Comparison of ENCODE assay signal across 1 cellular context in genomic region chr1:26035203-26035958, GRCh38.
TF ChIP-seq lines count a peak whose summit lies in the region.

No MANE protein-coding gene starts in this region.

TF ChIP-seq in HepG2, 621 proteins besides CTCF, POLR2A, EP300 and RAD21 (continued from another document and continues in another):
- TF ChIP-seq PBX3 (CRISPR knock-in tag; IDR thresholded peaks at IDR 0.05; ENCODE audit: borderline replicate concordance): no peak
- no peak for TF ChIP-seq ZNF597 (CRISPR knock-in tag; IDR thresholded peaks at IDR 0.05)
- no peak for TF ChIP-seq ATF1 (CRISPR knock-in tag; IDR thresholded peaks at IDR 0.05)
- TF ChIP-seq ZBTB25 (CRISPR knock-in tag; IDR thresholded peaks at IDR 0.05): no peak
- no peak for TF ChIP-seq SNAI1 (CRISPR knock-in tag; IDR thresholded peaks at IDR 0.05; ENCODE audit: borderline replicate concordance)
- TF ChIP-seq ZNF17 (CRISPR knock-in tag; IDR thresholded peaks at IDR 0.05): no peak
- TF ChIP-seq ZNF557 (CRISPR knock-in tag; IDR thresholded peaks at IDR 0.05): no peak
- TF ChIP-seq ZEB1 (IDR thresholded peaks at IDR 0.05; ENCODE audit: insufficient replicate concordance, low read depth): peak; percentile 13
- TF ChIP-seq CERS6 (CRISPR knock-in tag; IDR thresholded peaks at IDR 0.05): no peak
- TF ChIP-seq ETV5 (CRISPR knock-in tag; IDR thresholded peaks at IDR 0.05; ENCODE audit: borderline replicate concordance): no peak
- no peak for TF ChIP-seq ZFP90 (CRISPR knock-in tag; IDR thresholded peaks at IDR 0.05; ENCODE audit: borderline replicate concordance)
- no peak for TF ChIP-seq ZNF550 (CRISPR knock-in tag; IDR thresholded peaks at IDR 0.05; ENCODE audit: borderline replicate concordance)
- TF ChIP-seq NR3C1 (CRISPR knock-in tag; IDR thresholded peaks at IDR 0.05): 0 out of 2 replicates have a peak, but pooled peaks have one; percentile 40
- no peak for TF ChIP-seq ZNF788 (CRISPR knock-in tag; IDR thresholded peaks at IDR 0.05; ENCODE audit: borderline replicate concordance)
- TF ChIP-seq U2AF1 (optimal IDR thresholded peaks at IDR 0.05; ENCODE audit: low read depth, low read length): no peak
- peak; percentile 46 for TF ChIP-seq CREB1 (IDR thresholded peaks at IDR 0.05)
- TF ChIP-seq CREB1 (CRISPR knock-in tag; IDR thresholded peaks at IDR 0.05): peak; percentile 89
- TF ChIP-seq ZNF143 (CRISPR knock-in tag; IDR thresholded peaks at IDR 0.05): peak; percentile 70
- no peak for TF ChIP-seq TOPORS (CRISPR knock-in tag; IDR thresholded peaks at IDR 0.05)
- TF ChIP-seq ZNF354B (CRISPR knock-in tag; IDR thresholded peaks at IDR 0.05): no peak
- TF ChIP-seq ZBTB8A (CRISPR knock-in tag; IDR thresholded peaks at IDR 0.05; ENCODE audit: borderline replicate concordance, low read depth): no peak
- TF ChIP-seq HNF1A (IDR thresholded peaks at IDR 0.05; ENCODE audit: low read depth): no peak
- 0 out of 2 replicates have a peak, but pooled peaks have one; percentile 27 for TF ChIP-seq HNF1A (CRISPR knock-in tag; IDR thresholded peaks at IDR 0.05; ENCODE audit: borderline replicate concordance)
- peak; percentile 43 for TF ChIP-seq THAP11 (CRISPR knock-in tag; IDR thresholded peaks at IDR 0.05)
- no peak for TF ChIP-seq ZNF691 (CRISPR knock-in tag; IDR thresholded peaks at IDR 0.05; ENCODE audit: borderline replicate concordance, low read depth)
- peak; percentile 37; the same call in 1 of the 2 replicates for TF ChIP-seq ATF7-NPFF (CRISPR knock-in tag; IDR thresholded peaks at IDR 0.05; ENCODE audit: low read depth)
- no peak for TF ChIP-seq DNMT1 (CRISPR knock-in tag; IDR thresholded peaks at IDR 0.05)
- TF ChIP-seq CEBPZ (IDR thresholded peaks at IDR 0.05; ENCODE audit: low read length): no peak
- no peak for TF ChIP-seq ZNF670 (CRISPR knock-in tag; IDR thresholded peaks at IDR 0.05; ENCODE audit: borderline replicate concordance)
- TF ChIP-seq CSRNP1 (CRISPR knock-in tag; IDR thresholded peaks at IDR 0.05): no peak; the same call in 1 of the 2 replicates
- TF ChIP-seq JARID2 (CRISPR knock-in tag; IDR thresholded peaks at IDR 0.05; ENCODE audit: insufficient replicate concordance): no peak
- peak; percentile 42; the same call in 1 of the 2 replicates for TF ChIP-seq ZNF563 (CRISPR knock-in tag; IDR thresholded peaks at IDR 0.05)
- TF ChIP-seq FLYWCH1 (CRISPR knock-in tag; IDR thresholded peaks at IDR 0.05): no peak
- TF ChIP-seq THAP9 (CRISPR knock-in tag; IDR thresholded peaks at IDR 0.05; ENCODE audit: borderline replicate concordance): peak; percentile 71
- no peak for TF ChIP-seq FIP1L1 (IDR thresholded peaks at IDR 0.05; ENCODE audit: borderline replicate concordance, insufficient read depth, low read depth, low read length)
- no peak for TF ChIP-seq CREBL2 (CRISPR knock-in tag; IDR thresholded peaks at IDR 0.05; ENCODE audit: borderline replicate concordance)
- TF ChIP-seq ZNF570 (CRISPR knock-in tag; IDR thresholded peaks at IDR 0.05; ENCODE audit: borderline replicate concordance): no peak; the same call in 1 of the 2 replicates
- peak; percentile 52 for TF ChIP-seq ASH2L (IDR thresholded peaks at IDR 0.05; ENCODE audit: insufficient read length, low read depth, low read length)
- no peak; the same call in 1 of the 2 replicates for TF ChIP-seq LBX2 (CRISPR knock-in tag; IDR thresholded peaks at IDR 0.05; ENCODE audit: borderline replicate concordance)
- TF ChIP-seq ZBTB33 (CRISPR knock-in tag; IDR thresholded peaks at IDR 0.05): no peak
- TF ChIP-seq REL (CRISPR knock-in tag; conservative IDR thresholded peaks at IDR 0.05): no peak
